In genomic region chr4:2924765-2925301, GRCh38 we compare ENCODE assay signal across 1 cellular context.
TF ChIP-seq lines count a peak whose summit lies in the region.

No MANE protein-coding gene starts in this region.

TF ChIP-seq in HepG2, 621 proteins besides CTCF, POLR2A, EP300 and RAD21:
- TF ChIP-seq MXD3 (CRISPR knock-in tag; IDR thresholded peaks at IDR 0.05) (no peak), PRPF4 (IDR thresholded peaks at IDR 0.05; ENCODE audit: low read depth, low read length, poor library complexity, severe bottlenecking) (no peak), SRSF4 (IDR thresholded peaks at IDR 0.05; ENCODE audit: low read depth, low read length, poor library complexity, severe bottlenecking) (no peak), HOXA9 (CRISPR knock-in tag; IDR thresholded peaks at IDR 0.05; ENCODE audit: borderline replicate concordance) (no peak), SNAPC5 (CRISPR knock-in tag; IDR thresholded peaks at IDR 0.05; ENCODE audit: borderline replicate concordance) (no peak), PHF5A (CRISPR knock-in tag; IDR thresholded peaks at IDR 0.05; ENCODE audit: low read depth, unreplicated experiment) (no peak), ZNF704 (CRISPR knock-in tag; IDR thresholded peaks at IDR 0.05; ENCODE audit: borderline replicate concordance) (no peak)
TF ChIP-seq in HepG2: peak in this region for 0.
